8 cellular contexts compared by ENCODE assay signal in genomic region chr11:45102810-45103621, GRCh38. TPM values are rescaled to one million over a fixed set of nuclear protein-coding genes. Genes with fewer than 3 reads are reported as not detected.
A peak's percentile ranks its signal among the peaks of the same experiment; 100 is the strongest.
DNase-seq lines count a peak whose midpoint lies in the region; ATAC-seq, FAIRE-seq and TF ChIP-seq lines count a peak whose summit lies in the region.

No MANE protein-coding gene starts in this region.

- peak overlapping the region; percentile 35 to 68; a peak in 4 of 6 replicates for H3K27ac ChIP-seq in A549
- peak overlapping the region; percentile 23 for H3K27ac ChIP-seq in effector memory CD4-positive, alpha-beta T cell (ENCODE audit: insufficient read depth, low read length, poor library complexity, severe bottlenecking)

- POLR2A ChIA-PET in A549 (lab: Yijun Ruan, JAX) = interaction anchor here (0.7 kb wide), 1 partner anchor 166 kb away, joined by 3 read pairs; no protein-coding TSS in a partner anchor

- 6% methylated on average over 8 of the region's 8 CpGs for WGBS in A549 (ENCODE audit: missing lambda C conversion rate)

- ATAC-seq in A549 = peak; percentile 49 to 73; a peak in 5 of 6 replicates
- ATAC-seq in HG02973 (IDR thresholded peaks at IDR 0.05; ENCODE audit: unreplicated experiment) = peak; percentile 62
- ATAC-seq in stimulated activated naive CD8-positive, alpha-beta T cell treated with anti-CD3 and anti-CD28 coated beads, Interleukin-15, Interleukin-2, amounts not matched to agents 100 U/mL and 50 U/mL, for 24 hours = peak; percentile 97

- no peak for TF ChIP-seq EP300 in A549 (IDR thresholded peaks at IDR 0.05)

- no peak overlapping the region for H3K4me3 ChIP-seq in A549
- no peak overlapping the region for H3K4me3 ChIP-seq in effector memory CD4-positive, alpha-beta T cell (ENCODE audit: insufficient read depth, low read depth, low read length, poor library complexity, severe bottlenecking)

- peak overlapping the region; percentile 56 for H3K4me2 ChIP-seq in A549

- CTCF ChIA-PET in A549 (lab: Yijun Ruan, JAX) = interaction anchor here (0.7 to 41.5 kb wide), 73 partner anchors 8 to 652 kb away, joined by 3 to 1740 read pairs (median 4); partner anchors contain the start of gene SYT13

- peaks cover 8% of the 10 kb centered on the region; the same call in 2 of the 3 replicates for H3K4me1 ChIP-seq in A549
- peaks cover 8% of the 10 kb centered on the region for H3K4me1 ChIP-seq in effector memory CD4-positive, alpha-beta T cell (ENCODE audit: control insufficient read depth, insufficient read depth, low read length, poor library complexity, severe bottlenecking)

- no peaks in the 10 kb centered on the region for H3K9me3 ChIP-seq in A549
- H3K9me3 ChIP-seq in effector memory CD4-positive, alpha-beta T cell (ENCODE audit: control insufficient read depth, low read length) = no peaks in the 10 kb centered on the region

- peak; percentile 95 for TF ChIP-seq CTCF in A549 (IDR thresholded peaks at IDR 0.05)

- peak; percentile 97 to 99 for TF ChIP-seq RAD21 in A549 (conservative IDR thresholded peaks at IDR 0.05 in 1 of 2, IDR thresholded peaks at IDR 0.05 in 1 of 2)

- FAIRE-seq in A549 (lab: Jason Lieb, UNC) (peak; percentile 65), GM12891 (lab: Jason Lieb, UNC) (peak; percentile 95)

- H3K36me3 ChIP-seq in effector memory CD4-positive, alpha-beta T cell (ENCODE audit: control insufficient read depth, insufficient read depth, low read length) = no peaks in the 10 kb centered on the region

- TF ChIP-seq POLR2A in A549 (IDR thresholded peaks at IDR 0.05; ENCODE audit: low read length) = no peak
- no peak for TF ChIP-seq POLR2A in GM12891 (IDR thresholded peaks at IDR 0.05; ENCODE audit: low read depth, low read length)

- DNase-seq in A549 (ENCODE audit: low read depth in 1 of 2, low spot score in 1 of 2) (peak; percentile 66 to 74), GM12891 (ENCODE audit: insufficient read length, low spot score) (peak; percentile 66), NCI-H524 treated with DMSO at 0.1 percent for 48 hours (lab: John Stamatoyannopoulos, UW) (peak; percentile 15), mucosa of gallbladder (ENCODE audit: low spot score) (peak; percentile 56)
- peak; percentile 56 to 70 for DNase-seq in activated CD4-positive, alpha-beta T cell treated with anti-CD3 and anti-CD28 coated beads, Interleukin-2, amount 50 U/mL, for 48 hours
- DNase-seq in effector memory CD4-positive, alpha-beta T cell = peak; percentile 36 to 55 (median 40)
- peak; percentile 66 for DNase-seq in stimulated activated naive CD8-positive, alpha-beta T cell treated with anti-CD3 and anti-CD28 coated beads, Interleukin-15, Interleukin-2, amounts not matched to agents 100 U/mL and 50 U/mL, for 24 hours

- no peaks in the 10 kb centered on the region for H3K27me3 ChIP-seq in effector memory CD4-positive, alpha-beta T cell (replicated peaks; ENCODE audit: control insufficient read depth, insufficient read depth, low read length, poor library complexity, severe bottlenecking)

TF ChIP-seq in A549, 52 proteins besides CTCF, POLR2A, EP300 and RAD21:
- TF ChIP-seq ESRRA (IDR thresholded peaks at IDR 0.05; ENCODE audit: borderline replicate concordance, low read length) = no peak
- TF ChIP-seq MYC (IDR thresholded peaks at IDR 0.05; ENCODE audit: borderline replicate concordance, low read length) = no peak
- TF ChIP-seq SMC3 (IDR thresholded peaks at IDR 0.05) = peak; percentile 96
- no peak for TF ChIP-seq RCOR1 (IDR thresholded peaks at IDR 0.05; ENCODE audit: low read depth, low read length)
- no peak for TF ChIP-seq JUNB (IDR thresholded peaks at IDR 0.05)
- TF ChIP-seq ZFP36 (IDR thresholded peaks at IDR 0.05; ENCODE audit: borderline replicate concordance, partially characterized antibody) = peak; percentile 23
- no peak for TF ChIP-seq GATA3 (IDR thresholded peaks at IDR 0.05; ENCODE audit: borderline replicate concordance)
- no peak for TF ChIP-seq CBX8 (IDR thresholded peaks at IDR 0.05)
- no peak for TF ChIP-seq KDM1A (IDR thresholded peaks at IDR 0.05; ENCODE audit: low read depth)
- 0 out of 2 replicates have a peak, but pooled peaks have one; percentile 13 for TF ChIP-seq MAX (IDR thresholded peaks at IDR 0.05)
- no peak for TF ChIP-seq HEYL (CRISPR knock-in tag; IDR thresholded peaks at IDR 0.05)
- TF ChIP-seq HES2 (IDR thresholded peaks at IDR 0.05) = no peak
- no peak for TF ChIP-seq CHD2 (IDR thresholded peaks at IDR 0.05; ENCODE audit: low read length, partially characterized antibody)
- TF ChIP-seq HOXB5 (CRISPR knock-in tag; IDR thresholded peaks at IDR 0.05) = no peak
- no peak for TF ChIP-seq RNF2 (IDR thresholded peaks at IDR 0.05; ENCODE audit: borderline replicate concordance, low read depth)
TF ChIP-seq in A549: peak in this region for 3.

TF ChIP-seq in GM12891, 5 proteins besides CTCF, POLR2A, EP300 and RAD21:
- 0 out of 2 replicates have a peak, but pooled peaks have one; percentile 18 for TF ChIP-seq SPI1 (IDR thresholded peaks at IDR 0.05; ENCODE audit: low read depth, low read length)
- no peak for TF ChIP-seq TAF1 (IDR thresholded peaks at IDR 0.05; ENCODE audit: low read depth, low read length)

RNA-seq across cellular contexts. Expression of gene PRDM11, which starts 43.4 kb away (rescaled TPM):
- polyA plus RNA-seq in A549 (2011; rRNA removed) (4.3 and 5.8 TPM in 2 replicates), A549 (2017; fragmentation: RNase III; extraction: RNeasy Plus Mini Kit Qiagen cat#74134 plus additional on column Dnase treatment) (5.3 to 6.2 TPM (median 5.4 TPM) in 3 replicates)
- polyA plus RNA-seq in A549 (2012; cell fraction: cytosol; rRNA removed) = 4.6 and 5.1 TPM in 2 replicates
- polyA plus RNA-seq in A549 (2012; cell fraction: nucleus; rRNA removed) = 6.7 and 8.5 TPM in 2 replicates
- polyA minus RNA-seq in A549 (2011; rRNA and poly(A)+ RNA removed) = 10.4 and 11.2 TPM in 2 replicates
- polyA plus RNA-seq in GM12891 (2012; ENCODE audit: low read depth, missing spikeins) = 0.94 TPM
- 21.3 TPM for total RNA-seq in mucosa of gallbladder

Comparison
In these comparisons a context has a peak if more than half of its experiments do, and no peak if none do; other contexts are left out.
1. DNase-seq: peak in every context shown above with its lines; median percentile 70 in A549; 66 in GM12891; 66 in stimulated activated naive CD8-positive, alpha-beta T cell treated with anti-CD3 and anti-CD28 coated beads, Interleukin-15, Interleukin-2, amounts not matched to agents 100 U/mL and 50 U/mL, for 24 hours; 63 in activated CD4-positive, alpha-beta T cell treated with anti-CD3 and anti-CD28 coated beads, Interleukin-2, amount 50 U/mL, for 48 hours; 56 in mucosa of gallbladder; 40 in effector memory CD4-positive, alpha-beta T cell; 15 in NCI-H524 treated with DMSO at 0.1 percent for 48 hours.